Comparison of ENCODE assay signal across 23 cellular contexts in genomic region chr1:145784409-145784808, GRCh38. TPM values are rescaled to one million over a fixed set of nuclear protein-coding genes. Genes with fewer than 3 reads are reported as not detected.
DNase-seq lines count a peak whose midpoint lies in the region; ATAC-seq, FAIRE-seq and TF ChIP-seq lines count a peak whose summit lies in the region.
"Had no signal": no experiment of that assay in that cellular context is flagged by ENCODE, and none has a peak within 500 bp of the region (broad histone marks: within the 10 kb centered on the region; RNA-seq: fewer than 3 reads in every experiment).

No MANE protein-coding gene starts in this region.

- CTCF ChIA-PET in A549 (lab: Yijun Ruan, JAX) (interaction anchor here (0.8 to 1.3 kb wide), 2 partner anchors 63 to 248 kb away, joined by 3 read pairs; no protein-coding TSS in a partner anchor), WTC11 (lab: Charles Lee) (no interaction called here), Caco-2 (lab: Charles Lee) (no interaction called here)
- CTCF ChIA-PET in activated CD8-positive, alpha-beta T cell treated with anti-CD3 and anti-CD28 coated beads, Interleukin-2, amount 10 ng/mL, durations not matched to agents 7 days and 5 days (lab: Charles Lee) = interaction anchor here (1.6 kb wide), 1 partner anchor 11 kb away, joined by 4 read pairs; no protein-coding TSS in a partner anchor

- H3K4me3 Mint-ChIP-seq in activated CD8-positive, alpha-beta T cell treated with anti-CD3 and anti-CD28 coated beads, Interleukin-2, amount 10 ng/mL, durations not matched to agents 7 days and 5 days = no peak overlapping the region
- no peak overlapping the region for H3K4me3 Mint-ChIP-seq in WTC11
- no peak overlapping the region for H3K4me3 Mint-ChIP-seq in Caco-2 (ENCODE audit: unreplicated experiment)
- H3K4me3 Mint-ChIP-seq: H9; naive thymus-derived CD8-positive, alpha-beta T cell had no signal

- no peak overlapping the region for H3K27ac Mint-ChIP-seq in activated CD8-positive, alpha-beta T cell treated with anti-CD3 and anti-CD28 coated beads, Interleukin-2, amount 10 ng/mL, durations not matched to agents 7 days and 5 days
- no peak overlapping the region for H3K27ac Mint-ChIP-seq in WTC11
- H3K27ac Mint-ChIP-seq in Caco-2 (ENCODE audit: unreplicated experiment) = no peak overlapping the region
- H3K27ac Mint-ChIP-seq: H9 had no signal

- WGBS in A549 (ENCODE audit: missing lambda C conversion rate) = 91% methylated on average over 3 of the region's 3 CpGs

- ATAC-seq in A549 (no peak), gastrocnemius medialis (peak; percentile 29 to 38), WTC11 (no peak)
- no peak for ATAC-seq in activated CD8-positive, alpha-beta T cell treated with anti-CD3 and anti-CD28 coated beads, Interleukin-2, amount 10 ng/mL, durations not matched to agents 7 days and 5 days
- ATAC-seq: HepG2; naive thymus-derived CD8-positive, alpha-beta T cell had no signal

- DNase-seq in A549 (ENCODE audit: low read depth in 1 of 2, low spot score in 1 of 2) = no peak
- peak; percentile 10 for DNase-seq in bronchial epithelial cell (ENCODE audit: low read depth)
- no peak for DNase-seq in right atrium auricular region (ENCODE audit: low spot score)
- no peak for DNase-seq in gastrocnemius medialis
- DNase-seq in activated CD8-positive, alpha-beta T cell treated with anti-CD3 and anti-CD28 coated beads, Interleukin-2, amount 10 ng/mL, durations not matched to agents 7 days and 5 days = no peak
- DNase-seq in WTC11 (ENCODE audit: low spot score) = no peak
- no peak for DNase-seq in Caco-2
- DNase-seq in NCI-H1092 (lab: John Stamatoyannopoulos, UW) = no peak
- DNase-seq: activated CD4-positive, alpha-beta T cell treated with anti-CD3 and anti-CD28 coated beads for 1 hour; activated naive CD4-positive, alpha-beta T cell treated with anti-CD3 and anti-CD28 coated beads, Interleukin-2, amount 50 U/mL, for 16 hours; cortex of kidney; H9; hypothalamus; naive thymus-derived CD8-positive, alpha-beta T cell; NCI-H1417; NCI-H524 treated with DMSO at 0.1 percent for 48 hours; stimulated activated CD4-positive, alpha-beta T cell treated with anti-CD3 and anti-CD28 coated beads, Interleukin-2, amount 100 ng/mL, for 24 hours; stimulated activated naive CD4-positive, alpha-beta T cell treated with Interleukin-2 at 50 U/mL for 16 hours; upper lobe of left lung had no signal

- H3K4me1 ChIP-seq in A549 (peaks cover 65% of the 10 kb centered on the region), right atrium auricular region (peaks cover 0 to 38% of the 10 kb centered on the region in 2 donors), gastrocnemius medialis (peaks cover 43 to 46% of the 10 kb centered on the region in 2 donors), Caco-2 (peaks cover 51% of the 10 kb centered on the region)

- no peak for FAIRE-seq in A549 (lab: Jason Lieb, UNC)
- FAIRE-seq in bronchial epithelial cell (lab: Jason Lieb, UNC) = no peak
- FAIRE-seq: A204.1, HepG2, islet of Langerhans had no signal

- no TSS peak for BruUV-seq in Caco-2 (replicated peaks; lab: Mats Ljungman, UMichigan)

- TF ChIP-seq EP300 in A549 (IDR thresholded peaks at IDR 0.05) = no peak

- in situ Hi-C loops in gastrocnemius medialis (cut with MboI; ENCODE audit: low sequenced_read_pairs in 4 of 4) = no loop called here

- POLR2A ChIA-PET in A549 (lab: Yijun Ruan, JAX) (no interaction called here), WTC11 (lab: Charles Lee) (no interaction called here), Caco-2 (lab: Charles Lee) (no interaction called here)
- POLR2A ChIA-PET in activated CD8-positive, alpha-beta T cell treated with anti-CD3 and anti-CD28 coated beads, Interleukin-2, amount 10 ng/mL, durations not matched to agents 7 days and 5 days (lab: Charles Lee) = no interaction called here

- peaks cover 34% of the 10 kb centered on the region for H3K36me3 Mint-ChIP-seq in activated CD8-positive, alpha-beta T cell treated with anti-CD3 and anti-CD28 coated beads, Interleukin-2, amount 10 ng/mL, durations not matched to agents 7 days and 5 days (ENCODE audit: low read depth)
- H3K36me3 Mint-ChIP-seq in WTC11 (peaks cover 7% of the 10 kb centered on the region), Caco-2 (ENCODE audit: insufficient read depth, unreplicated experiment) (peaks cover 17% of the 10 kb centered on the region)

- H3K4me2 ChIP-seq in A549 = peak overlapping the region; percentile 64

- no peaks in the 10 kb centered on the region for H3K9me3 Mint-ChIP-seq in activated CD8-positive, alpha-beta T cell treated with anti-CD3 and anti-CD28 coated beads, Interleukin-2, amount 10 ng/mL, durations not matched to agents 7 days and 5 days (ENCODE audit: insufficient read depth)
- H3K9me3 Mint-ChIP-seq in WTC11 (no peaks in the 10 kb centered on the region), Caco-2 (ENCODE audit: unreplicated experiment) (no peaks in the 10 kb centered on the region)
- H3K9me3 Mint-ChIP-seq: H9; naive thymus-derived CD8-positive, alpha-beta T cell had no signal

- H3K9me3 ChIP-seq in A549 (no peaks in the 10 kb centered on the region), right atrium auricular region (no peaks in the 10 kb centered on the region), gastrocnemius medialis (no peaks in the 10 kb centered on the region), Caco-2 (no peaks in the 10 kb centered on the region)
- H3K9me3 ChIP-seq: upper lobe of left lung had no signal

- H3K4me1 Mint-ChIP-seq in activated CD8-positive, alpha-beta T cell treated with anti-CD3 and anti-CD28 coated beads, Interleukin-2, amount 10 ng/mL, durations not matched to agents 7 days and 5 days (ENCODE audit: low read depth) = peaks cover 25% of the 10 kb centered on the region
- H3K4me1 Mint-ChIP-seq in WTC11 (peaks cover 6% of the 10 kb centered on the region; the same call in 1 of the 2 replicates), Caco-2 (ENCODE audit: low read depth, unreplicated experiment) (peaks cover 41% of the 10 kb centered on the region)

- intact Hi-C loops in gastrocnemius medialis (cut with DNase I; ENCODE audit: low total_unique reads) = no loop called here
- intact Hi-C loops in Caco-2 (cut with micrococcal nuclease; ENCODE audit: unreplicated experiment) = loop anchor here (5.0 kb wide), 1 partner anchor 38 kb away; the partner anchor contains the start of genes POLR3C and RNF115

- no peak for TF ChIP-seq RAD21 in A549 (conservative IDR thresholded peaks at IDR 0.05 in 1 of 2, IDR thresholded peaks at IDR 0.05 in 1 of 2)

- H3K27ac ChIP-seq in A549 (peak overlapping the region; percentile 39 to 75; a peak in 4 of 6 replicates), right atrium auricular region (peak overlapping the region; percentile 68 to 78), gastrocnemius medialis (peak overlapping the region; percentile 77 to 86 (median 84))

- H3K4me3 ChIP-seq in A549 (no peak overlapping the region), bronchial epithelial cell (ENCODE audit: low read depth, low read length) (no peak overlapping the region), right atrium auricular region (peak overlapping the region; percentile 35 to 40), gastrocnemius medialis (peak overlapping the region; percentile 7 to 58 (median 34)), Caco-2 (ENCODE audit: low read depth, low read length) (no peak overlapping the region)
- H3K4me3 ChIP-seq: lung, upper lobe of left lung had no signal

- H3K27me3 ChIP-seq in bronchial epithelial cell (ENCODE audit: control insufficient read depth, insufficient read depth, low read length) = no peaks in the 10 kb centered on the region
- H3K27me3 ChIP-seq in right atrium auricular region = no peaks in the 10 kb centered on the region
- no peaks in the 10 kb centered on the region for H3K27me3 ChIP-seq in gastrocnemius medialis
- no peaks in the 10 kb centered on the region for H3K27me3 ChIP-seq in Caco-2 (replicated peaks; ENCODE audit: control insufficient read depth, insufficient read depth, low read length)
- H3K27me3 ChIP-seq: upper lobe of left lung had no signal

- no peaks in the 10 kb centered on the region for H3K27me3 Mint-ChIP-seq in activated CD8-positive, alpha-beta T cell treated with anti-CD3 and anti-CD28 coated beads, Interleukin-2, amount 10 ng/mL, durations not matched to agents 7 days and 5 days (ENCODE audit: low read depth)
- H3K27me3 Mint-ChIP-seq in WTC11 (ENCODE audit: low read depth) = no peaks in the 10 kb centered on the region
- H3K27me3 Mint-ChIP-seq in Caco-2 (ENCODE audit: insufficient read depth, unreplicated experiment) = no peaks in the 10 kb centered on the region
- H3K27me3 Mint-ChIP-seq: naive thymus-derived CD8-positive, alpha-beta T cell had no signal

- H3K36me3 ChIP-seq in bronchial epithelial cell (ENCODE audit: control insufficient read depth, insufficient read depth, low read length) (no peaks in the 10 kb centered on the region), right atrium auricular region (no peaks in the 10 kb centered on the region), gastrocnemius medialis (peaks cover 0 to 11% of the 10 kb centered on the region in 2 donors), Caco-2 (ENCODE audit: control insufficient read depth, insufficient read depth, low read length) (no peaks in the 10 kb centered on the region; the same call in 1 of the 2 replicates)

- TF ChIP-seq POLR2A in A549 (IDR thresholded peaks at IDR 0.05; ENCODE audit: low read length) = no peak
- peak in 1 of 2 donors; percentile 67 for TF ChIP-seq POLR2A in gastrocnemius medialis (IDR thresholded peaks at IDR 0.05)

- TF ChIP-seq CTCF in A549 (IDR thresholded peaks at IDR 0.05) = no peak
- no peak for TF ChIP-seq CTCF in bronchial epithelial cell (IDR thresholded peaks at IDR 0.05; ENCODE audit: insufficient read depth, low read length, severe bottlenecking)
- no peak for TF ChIP-seq CTCF in right atrium auricular region (IDR thresholded peaks at IDR 0.05)
- TF ChIP-seq CTCF in gastrocnemius medialis (IDR thresholded peaks at IDR 0.05 in 4 of 5, conservative IDR thresholded peaks at IDR 0.05 in 1 of 5) = no peak
- no peak for TF ChIP-seq CTCF in WTC11 (IDR thresholded peaks at IDR 0.05)
- TF ChIP-seq CTCF in Caco-2 (IDR thresholded peaks at IDR 0.05; ENCODE audit: insufficient read depth in 1 of 2, low read depth in 1 of 2, low read length in 1 of 2, severe bottlenecking in 1 of 2, unreplicated experiment in 1 of 2) = no peak

RNA-seq across cellular contexts. Expression of gene RNF115, which starts 39.5 kb away (rescaled TPM):
- polyA plus RNA-seq in A549 (2011; rRNA removed) (18.4 and 18.8 TPM in 2 replicates), A549 (2017; fragmentation: RNase III; extraction: RNeasy Plus Mini Kit Qiagen cat#74134 plus additional on column Dnase treatment) (8.5 to 9.3 TPM (median 9.2 TPM) in 3 replicates)
- polyA plus RNA-seq in A549 (2012; cell fraction: cytosol; rRNA removed) = 3.8 and 4.3 TPM in 2 replicates
- 4.0 and 6.1 TPM in 2 replicates for polyA plus RNA-seq in A549 (2012; cell fraction: nucleus; rRNA removed)
- 10.3 and 11.9 TPM in 2 replicates for polyA minus RNA-seq in A549 (2011; rRNA and poly(A)+ RNA removed)
- total RNA-seq in bronchial epithelial cell (8.4 and 9.0 TPM in 2 replicates), right atrium auricular region (10 to 100 TPM; 42.8 to 44.6 TPM), gastrocnemius medialis (10 to 100 TPM; 16.1 to 65.4 (median 37.3) TPM), WTC11 (2021) (8.1 to 9.2 TPM (median 9.0 TPM) in 3 replicates), Caco-2 (2022) (16.6 and 17.5 TPM in 2 replicates)
- 10 to 100 TPM; 15.1 to 15.5 TPM for total RNA-seq in activated CD8-positive, alpha-beta T cell treated with anti-CD3 and anti-CD28 coated beads, Interleukin-2, amount 10 ng/mL, durations not matched to agents 7 days and 5 days

RNA-seq across cellular contexts. Expression of gene POLR3C, which starts 39.6 kb away (rescaled TPM):
- polyA plus RNA-seq in A549 (2011; rRNA removed) (58.3 and 65.0 TPM in 2 replicates), A549 (2017; fragmentation: RNase III; extraction: RNeasy Plus Mini Kit Qiagen cat#74134 plus additional on column Dnase treatment) (26.9 to 29.5 TPM (median 28.1 TPM) in 3 replicates)
- polyA plus RNA-seq in A549 (2012; cell fraction: cytosol; rRNA removed) = 29.7 and 30.5 TPM in 2 replicates
- polyA plus RNA-seq in A549 (2012; cell fraction: nucleus; rRNA removed) = 21.2 and 28.0 TPM in 2 replicates
- 58.5 and 59.1 TPM in 2 replicates for polyA minus RNA-seq in A549 (2011; rRNA and poly(A)+ RNA removed)
- total RNA-seq in bronchial epithelial cell (22.9 and 28.2 TPM in 2 replicates), right atrium auricular region (10 to 100 TPM; 16.0 to 19.5 TPM), gastrocnemius medialis (10 to 100 TPM; 23.0 to 27.8 (median 26.4) TPM), WTC11 (2021) (20.2 to 24.9 TPM (median 22.7 TPM) in 3 replicates), Caco-2 (2022) (48.0 and 48.8 TPM in 2 replicates)
- 10 to 100 TPM; 29.7 to 31.5 TPM for total RNA-seq in activated CD8-positive, alpha-beta T cell treated with anti-CD3 and anti-CD28 coated beads, Interleukin-2, amount 10 ng/mL, durations not matched to agents 7 days and 5 days

Comparison
In these comparisons a context has a peak if more than half of its experiments do, and no peak if none do; other contexts are left out.
1. ATAC-seq: peak in gastrocnemius medialis (2 of 2); none in A549 (0 of 2), activated CD8-positive, alpha-beta T cell treated with anti-CD3 and anti-CD28 coated beads, Interleukin-2, amount 10 ng/mL, durations not matched to agents 7 days and 5 days (single experiment) and WTC11 (single experiment).
2. H3K4me3 ChIP-seq: peak in right atrium auricular region (2 of 2) and gastrocnemius medialis (4 of 4); none in A549 (single experiment), bronchial epithelial cell (single experiment) and Caco-2 (single experiment).
3. CTCF ChIA-PET loops: an anchor here in A549 (0.8 to 1.3 kb wide) and activated CD8-positive, alpha-beta T cell treated with anti-CD3 and anti-CD28 coated beads, Interleukin-2, amount 10 ng/mL, durations not matched to agents 7 days and 5 days (1.6 kb wide); none called in WTC11 and Caco-2.
4. Peak in every context shown above with its lines, with median percentiles within 50 percentile points of each other: H3K27ac ChIP-seq.